Comparison of ENCODE assay signal across 29 cellular contexts in the genomic region with DNA sequence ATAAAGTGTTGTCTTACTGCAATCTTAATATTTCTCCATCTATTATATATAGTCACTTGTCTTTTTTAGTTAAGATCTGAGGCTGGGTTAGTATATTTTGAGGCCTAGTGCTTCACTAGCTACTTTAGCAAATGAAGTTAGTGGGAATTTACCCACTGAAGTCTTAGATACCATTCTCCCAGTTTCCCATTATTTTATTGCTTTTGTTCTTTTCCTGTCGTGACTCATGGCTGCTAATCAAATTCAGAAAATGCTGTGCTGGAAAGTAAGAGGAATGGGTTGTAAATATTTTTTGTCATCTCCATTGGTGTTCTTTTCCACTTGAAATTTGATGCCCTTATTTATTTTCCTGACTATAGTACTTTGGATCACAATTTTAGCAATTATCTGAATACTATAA. TPM values are rescaled to one million over a fixed set of nuclear protein-coding genes. Genes with fewer than 3 reads are reported as not detected.
DNase-seq lines count a peak whose midpoint lies in the region; TF ChIP-seq lines count a peak whose summit lies in the region.
"Had no signal": no experiment of that assay in that cellular context is flagged by ENCODE, and none has a peak within 500 bp of the region (broad histone marks: within the 10 kb centered on the region; RNA-seq: fewer than 3 reads in every experiment).

No MANE protein-coding gene starts in this region.

- H3K4me1 ChIP-seq in colonic mucosa: peaks cover 7% of the 10 kb centered on the region
- H3K4me1 ChIP-seq: BE2C, SJCRH30, upper lobe of left lung had no signal

- peak overlapping the region; percentile 23 for H3K27ac Mint-ChIP-seq in osteocyte (ENCODE audit: unreplicated experiment)
- H3K27ac Mint-ChIP-seq: activated CD4-positive, alpha-beta memory T cell treated with anti-CD3 and anti-CD28 coated beads for 36 hours; WTC11 had no signal

- no peak for TF ChIP-seq CTCF in colonic mucosa (IDR thresholded peaks at IDR 0.05)
- no peak for TF ChIP-seq CTCF in osteocyte (IDR thresholded peaks at IDR 0.05)
- TF ChIP-seq CTCF in RWPE1 (conservative IDR thresholded peaks at IDR 0.05; ENCODE audit: low read depth): no peak

- peaks cover 46% of the 10 kb centered on the region for H3K36me3 Mint-ChIP-seq in osteocyte (ENCODE audit: unreplicated experiment)

- no peaks in the 10 kb centered on the region for H3K27me3 Mint-ChIP-seq in osteocyte (ENCODE audit: unreplicated experiment)
- H3K27me3 Mint-ChIP-seq: activated CD4-positive, alpha-beta memory T cell treated with anti-CD3 and anti-CD28 coated beads for 36 hours had no signal

- intact Hi-C loops in colonic mucosa (cut with DNase I): no loop called here

- CTCF ChIA-PET in RWPE1 (lab: Yijun Ruan, JAX): no interaction called here

- no peak overlapping the region for H3K4me3 Mint-ChIP-seq in osteocyte (ENCODE audit: unreplicated experiment)
- H3K4me3 Mint-ChIP-seq: activated CD4-positive, alpha-beta memory T cell treated with anti-CD3 and anti-CD28 coated beads for 36 hours; WTC11 had no signal

- H3K9me3 ChIP-seq in colonic mucosa: no peaks in the 10 kb centered on the region
- H3K9me3 ChIP-seq: BE2C, heart left ventricle, left ventricle myocardium inferior, SJCRH30, spleen, stomach, upper lobe of left lung had no signal

- H3K27ac ChIP-seq in colonic mucosa: peak overlapping the region; percentile 13
- H3K27ac ChIP-seq in RWPE1: no peak overlapping the region
- H3K27ac ChIP-seq: heart left ventricle, left ventricle myocardium inferior, PC-9, SJCRH30, spleen, stomach, upper lobe of left lung had no signal

- H3K9ac ChIP-seq in colonic mucosa (ENCODE audit: low read depth in 2 of 2, low read length in 2 of 2): no peak overlapping the region

- peak; percentile 48 for DNase-seq in ELR (ENCODE audit: low read depth)
- peak; percentile 28 for DNase-seq in LHCN-M2 (ENCODE audit: low read depth)
- DNase-seq in colonic mucosa: no peak
- no peak for DNase-seq in osteocyte (ENCODE audit: extremely low spot score, unreplicated experiment)
- no peak for DNase-seq in activated CD8-positive, alpha-beta memory T cell treated with anti-CD3 and anti-CD28 coated beads, Interleukin-2, amount 50 U/mL, for 4 hours
- no peak for DNase-seq in HPDE6-E6E7 (ENCODE audit: extremely low spot score)
- no peak for DNase-seq in RWPE1 (ENCODE audit: low spot score)
- DNase-seq: activated CD4-positive, alpha-beta memory T cell treated with anti-CD3 and anti-CD28 coated beads for 36 hours; activated T-cell treated with anti-CD3 and anti-CD28 coated beads for 4 hours; amygdala; BE2C; effector CD8-positive, alpha-beta T cell; heart left ventricle; left ventricle myocardium inferior; MV-4-11; NCI-H1930; NCI-H2227 treated with DMSO at 0.1 percent for 48 hours; NCI-H774; PC-9; SJCRH30; spleen; stimulated activated CD4-positive, alpha-beta T cell treated with anti-CD3 and anti-CD28 coated beads, Interleukin-4, amount 100 ng/mL, for 4 hours; stomach; upper lobe of left lung had no signal

- H3K4me1 Mint-ChIP-seq in osteocyte (ENCODE audit: unreplicated experiment): peaks cover 15% of the 10 kb centered on the region
- H3K4me1 Mint-ChIP-seq: WTC11 had no signal

- no peaks in the 10 kb centered on the region for H3K9me3 Mint-ChIP-seq in osteocyte (ENCODE audit: unreplicated experiment)
- H3K9me3 Mint-ChIP-seq: activated CD4-positive, alpha-beta memory T cell treated with anti-CD3 and anti-CD28 coated beads for 36 hours; WTC11 had no signal

- no peaks in the 10 kb centered on the region for H3K27me3 ChIP-seq in colonic mucosa
- H3K27me3 ChIP-seq: BE2C, heart left ventricle, SJCRH30, spleen, stomach, upper lobe of left lung had no signal

- POLR2A ChIA-PET in RWPE1 (lab: Yijun Ruan, JAX; ENCODE audit: low non-redundant PET): no interaction called here

- no peaks in the 10 kb centered on the region for H3K36me3 ChIP-seq in colonic mucosa

- no peak overlapping the region for H3K4me3 ChIP-seq in colonic mucosa
- H3K4me3 ChIP-seq: heart left ventricle, K562, left ventricle myocardium inferior, PC-9, SJCRH30, spleen, stomach, upper lobe of left lung had no signal

RNA-seq across cellular contexts. Expression of gene TCERG1, which starts 14.2 kb away (rescaled TPM):
- total RNA-seq in LHCN-M2 (2014; rRNA removed) (50.0 and 50.3 TPM in 2 replicates), colonic mucosa (10 to 100 TPM; 54.0 to 61.7 TPM), osteocyte (44.2 and 47.3 TPM in 2 replicates)
- 15.0 TPM for polyA plus RNA-seq in LHCN-M2 (2012)

RNA-seq across cellular contexts. Expression of gene GPR151, which starts 54.7 kb away (rescaled TPM):
- not detected in 2 replicates for total RNA-seq in LHCN-M2 (2014; rRNA removed)
- polyA plus RNA-seq in LHCN-M2 (2012): not detected
- total RNA-seq in colonic mucosa: not detected
- total RNA-seq in osteocyte: not detected in 2 replicates
- total RNA-seq: activated CD4-positive, alpha-beta memory T cell treated with anti-CD3 and anti-CD28 coated beads for 36 hours; Daoy; esophagus mucosa; heart left ventricle; K562; left ventricle myocardium inferior; mucosa of gallbladder; PC-9; SJCRH30; spleen; stomach; upper lobe of left lung; WTC11 had no signal
- polyA plus RNA-seq: heart left ventricle, spleen, stomach had no signal

Comparison
In these comparisons a context has a peak if more than half of its experiments do, and no peak if none do; other contexts are left out.
1. DNase-seq: peak in ELR (single experiment) and LHCN-M2 (single experiment); none in colonic mucosa (single experiment), osteocyte (single experiment), activated CD8-positive, alpha-beta memory T cell treated with anti-CD3 and anti-CD28 coated beads, Interleukin-2, amount 50 U/mL, for 4 hours (single experiment), HPDE6-E6E7 (single experiment) and RWPE1 (single experiment).